ENCODE assay signal across 22 cellular contexts in the genomic region with DNA sequence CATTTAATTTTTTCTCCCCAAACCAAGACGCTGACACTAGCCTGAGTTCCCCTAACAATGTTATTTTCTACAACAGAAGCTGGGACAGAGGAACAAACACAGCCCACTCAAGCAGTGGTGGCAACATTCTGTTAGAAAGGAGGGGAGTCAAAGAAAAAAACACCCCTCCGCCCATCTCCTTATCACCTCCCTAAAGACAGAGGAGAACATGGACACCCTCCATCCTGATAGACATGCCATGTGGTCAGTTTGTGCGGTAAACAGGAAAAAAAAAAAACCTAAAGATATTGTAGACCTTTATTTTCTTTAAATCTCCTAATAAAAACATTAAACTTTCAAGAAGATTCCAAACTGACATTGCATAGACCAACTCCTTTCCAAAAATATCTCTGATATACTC. TPM values are rescaled to one million over a fixed set of nuclear protein-coding genes. Genes with fewer than 3 reads are reported as not detected.
A peak's percentile ranks its signal among the peaks of the same experiment; 100 is the strongest.
DNase-seq lines count a peak whose midpoint lies in the region; TF ChIP-seq lines count a peak whose summit lies in the region.
"Had no signal": no experiment of that assay in that cellular context is flagged by ENCODE, and none has a peak within 500 bp of the region (broad histone marks: within the 10 kb centered on the region; RNA-seq: fewer than 3 reads in every experiment).

No MANE protein-coding gene starts in this region.

- H3K27ac Mint-ChIP-seq in activated naive CD4-positive, alpha-beta T cell treated with anti-CD3 and anti-CD28 coated beads, Interleukin-2, amount 50 U/mL, for 24 hours, result peak overlapping the region; percentile 91

- WGBS in thyroid gland, 2 donors, result 74 to 78% methylated on average over 3 of the region's 3 CpGs
- WGBS in ovary, 3 donors, result 48 to 64% (median 62%) methylated on average over 3 of the region's 3 CpGs

- no peak for TF ChIP-seq EP300 in ovary (IDR thresholded peaks at IDR 0.05)

- no peak overlapping the region for H3K4me3 Mint-ChIP-seq in activated naive CD4-positive, alpha-beta T cell treated with anti-CD3 and anti-CD28 coated beads, Interleukin-2, amount 50 U/mL, for 24 hours

- no peak for DNase-seq in activated naive CD4-positive, alpha-beta T cell (lab: John Stamatoyannopoulos, UW)
- DNase-seq in SK-N-MC (ENCODE audit: low read depth, low spot score) (no peak), dorsolateral prefrontal cortex (no peak), thyroid gland (no peak), ovary (no peak), brain microvascular endothelial cell (no peak), substantia nigra (lab: John Stamatoyannopoulos, UW) (no peak)
- DNase-seq: ACHN; activated CD4-positive, alpha-beta T cell treated with anti-CD3 and anti-CD28 coated beads, Interleukin-2, amount 50 U/mL, for 4 hours; activated naive CD4-positive, alpha-beta T cell treated with Interleukin-2 at 50 U/mL for 16 hours; cerebellar nuclear complex; head of caudate nucleus; NCI-H1436 treated with DMSO at 0.1 percent for 48 hours; NCI-H526 treated with DMSO at 0.1 percent for 48 hours; RPMI8226; stimulated activated CD4-positive, alpha-beta T cell treated with anti-CD3 and anti-CD28 coated beads, Interleukin-1b, Interleukin-23, amount 100 ng/mL, for 48 hours had no signal

- H3K27ac ChIP-seq in SK-N-MC, result 0 out of 2 replicates have a peak overlapping the region, but pooled peaks have one; percentile 11
- H3K27ac ChIP-seq in dorsolateral prefrontal cortex, result peak overlapping the region in 47 of 59 donors; percentile 3 to 99 (median 78)
- H3K27ac ChIP-seq in thyroid gland, result peak overlapping the region; percentile 81 to 94 (median 91)
- H3K27ac ChIP-seq in ovary, result no peak overlapping the region
- H3K27ac ChIP-seq in brain microvascular endothelial cell, result no peak overlapping the region
- H3K27ac ChIP-seq in substantia nigra (ENCODE audit: low read depth, low read length, poor library complexity, severe bottlenecking), result no peak overlapping the region
- H3K27ac ChIP-seq: BLaER1, epithelial cell of prostate, KMS-11, skin epidermis had no signal

- H3K4me1 ChIP-seq in thyroid gland (peaks cover 53 to 54% of the 10 kb centered on the region in 2 donors), ovary (ENCODE audit: insufficient read depth) (peaks cover 18% of the 10 kb centered on the region)

- intact Hi-C loops in dorsolateral prefrontal cortex (cut with DNase I) (loop anchor here in 1 of 2 donors (5.0 to 10.0 kb wide), 2 partner anchors 42 to 154 kb away; a partner anchor contains a TSS), thyroid gland (cut with DNase I) (no loop called here), ovary (cut with DNase I) (loop anchor here in 3 of 4 donors (5.0 kb wide), 4 partner anchors 37 to 177 kb away; no protein-coding TSS in a partner anchor)

- peaks cover 9% of the 10 kb centered on the region for H3K36me3 Mint-ChIP-seq in activated naive CD4-positive, alpha-beta T cell treated with anti-CD3 and anti-CD28 coated beads, Interleukin-2, amount 50 U/mL, for 24 hours

- no peaks in the 10 kb centered on the region for H3K9me3 Mint-ChIP-seq in activated naive CD4-positive, alpha-beta T cell treated with anti-CD3 and anti-CD28 coated beads, Interleukin-2, amount 50 U/mL, for 24 hours

- peaks cover 44% of the 10 kb centered on the region for H3K4me1 Mint-ChIP-seq in activated naive CD4-positive, alpha-beta T cell treated with anti-CD3 and anti-CD28 coated beads, Interleukin-2, amount 50 U/mL, for 24 hours

- H3K9ac ChIP-seq in SK-N-MC (ENCODE audit: insufficient read length), result no peak overlapping the region
- H3K9ac ChIP-seq: BLaER1, KMS-11 had no signal

- in situ Hi-C loops in brain microvascular endothelial cell (cut with HindIII; ENCODE audit: low pct_ligation_motif_present, low sequenced_read_pairs), result no loop called here

- no peaks in the 10 kb centered on the region for H3K27me3 ChIP-seq in dorsolateral prefrontal cortex
- no peaks in the 10 kb centered on the region for H3K27me3 ChIP-seq in thyroid gland
- no peaks in the 10 kb centered on the region for H3K27me3 ChIP-seq in ovary
- no peaks in the 10 kb centered on the region for H3K27me3 ChIP-seq in brain microvascular endothelial cell (replicated peaks)
- H3K27me3 ChIP-seq: BLaER1 had no signal

- no peaks in the 10 kb centered on the region for H3K9me3 ChIP-seq in SK-N-MC (ENCODE audit: low read depth, low read length)
- H3K9me3 ChIP-seq in thyroid gland, result no peaks in the 10 kb centered on the region
- H3K9me3 ChIP-seq in ovary, result no peaks in the 10 kb centered on the region
- H3K9me3 ChIP-seq: BLaER1, HAP-1 had no signal

- no peaks in the 10 kb centered on the region for H3K27me3 Mint-ChIP-seq in activated naive CD4-positive, alpha-beta T cell treated with anti-CD3 and anti-CD28 coated beads, Interleukin-2, amount 50 U/mL, for 24 hours

- TF ChIP-seq CTCF in dorsolateral prefrontal cortex (IDR thresholded peaks at IDR 0.05 in 54 of 56, conservative IDR thresholded peaks at IDR 0.05 in 2 of 56; ENCODE audit: low read depth in 1 of 56, partially characterized antibody in 56 of 56) (no peak), thyroid gland (IDR thresholded peaks at IDR 0.05) (no peak), ovary (IDR thresholded peaks at IDR 0.05) (no peak), brain microvascular endothelial cell (IDR thresholded peaks at IDR 0.05; ENCODE audit: low read depth, low read length, missing control alignments) (no peak)

- H3K36me3 ChIP-seq in SK-N-MC (ENCODE audit: insufficient read depth, low read length) (peaks cover 18% of the 10 kb centered on the region; the same call in 1 of the 2 replicates), thyroid gland (peaks cover 12 to 15% of the 10 kb centered on the region in 2 donors), ovary (no peaks in the 10 kb centered on the region), brain microvascular endothelial cell (replicated peaks) (peaks cover 3% of the 10 kb centered on the region)

- TF ChIP-seq POLR2A in thyroid gland (IDR thresholded peaks at IDR 0.05) (no peak), ovary (IDR thresholded peaks at IDR 0.05) (no peak)

- no peak overlapping the region for H3K4me3 ChIP-seq in SK-N-MC
- no peak overlapping the region for H3K4me3 ChIP-seq in dorsolateral prefrontal cortex
- no peak overlapping the region for H3K4me3 ChIP-seq in thyroid gland (replicated peaks in 1 of 3)
- no peak overlapping the region for H3K4me3 ChIP-seq in ovary
- H3K4me3 ChIP-seq in brain microvascular endothelial cell (ENCODE audit: low read depth, low read length), result no peak overlapping the region
- H3K4me3 ChIP-seq: BLaER1, HAP-1, skin epidermis had no signal

RNA-seq across cellular contexts. Expression of a gene that starts 2.9 kb away (rescaled TPM):
- total RNA-seq in dorsolateral prefrontal cortex (10 to 100 TPM; 23.7 to 41.9 (median 31.9) TPM), thyroid gland (10 to 100 TPM; 17.3 to 43.3 (median 35.5) TPM), ovary (10 to 100 TPM; 10.6 to 37.1 (median 27.8) TPM)
- polyA plus RNA-seq in ovary, result 10 to 100 TPM; 22.7 to 27.2 TPM

RNA-seq across cellular contexts. Expression of a gene that starts 10.0 kb away (rescaled TPM):
- 10 to 100 TPM in 5 of 120 experiments, 1 to 10 TPM in 115; 1.2 to 13.2 (median 5.0) TPM for total RNA-seq in dorsolateral prefrontal cortex
- total RNA-seq in thyroid gland, result 1 to 10 TPM in 3 of 4 donors, not detected in 1; 1.0 to 5.2 (median 1.6) TPM
- total RNA-seq in ovary, result 1 to 10 TPM in 6 of 7 donors, under 1 TPM in 1; 0.48 to 4.0 (median 2.0) TPM
- under 1 TPM; 0.10 to 0.35 TPM for polyA plus RNA-seq in ovary

RNA-seq across cellular contexts. Expression of a gene that starts 23.8 kb away (rescaled TPM):
- total RNA-seq in dorsolateral prefrontal cortex (10 to 100 TPM; 13.2 to 58.0 (median 23.6) TPM), thyroid gland (10 to 100 TPM in 3 of 4 donors, 1 to 10 TPM in 1; 8.9 to 27.4 (median 19.1) TPM), ovary (10 to 100 TPM; 29.5 to 58.4 (median 46.4) TPM)
- 10 to 100 TPM in 1 of 2 donors, 1 to 10 TPM in 1; 2.2 to 34.0 TPM for polyA plus RNA-seq in ovary

RNA-seq across cellular contexts. Expression of a gene that starts 40.2 kb away (rescaled TPM):
- total RNA-seq in dorsolateral prefrontal cortex, result 100 to 1,000 TPM in 117 of 120 experiments, 10 to 100 TPM in 3; 73.1 to 300 (median 141) TPM
- 10 to 100 TPM; 18.3 to 34.7 (median 24.9) TPM for total RNA-seq in thyroid gland
- total RNA-seq in ovary, result 100 to 1,000 TPM in 2 of 7 donors, 10 to 100 TPM in 4, 1 to 10 TPM in 1; 8.6 to 104 (median 76.0) TPM
- polyA plus RNA-seq in ovary, result 10 to 100 TPM; 17.9 to 20.8 TPM

RNA-seq across cellular contexts. Expression of a gene that starts 41.2 kb away (rescaled TPM):
- total RNA-seq in dorsolateral prefrontal cortex (100 to 1,000 TPM in 113 of 120 experiments, 10 to 100 TPM in 7; 52.7 to 225 (median 137) TPM), thyroid gland (100 to 1,000 TPM in 1 of 4 donors, 10 to 100 TPM in 3; 39.2 to 124 (median 50.8) TPM), ovary (100 to 1,000 TPM in 5 of 7 donors, 10 to 100 TPM in 2; 58.5 to 141 (median 111) TPM)
- 100 to 1,000 TPM in 1 of 2 donors, 10 to 100 TPM in 1; 52.5 to 145 TPM for polyA plus RNA-seq in ovary

Comparison
In these comparisons a context has a peak if more than half of its experiments do, and no peak if none do; other contexts are left out.
1. H3K27ac ChIP-seq: peak in SK-N-MC (single experiment), dorsolateral prefrontal cortex (47 of 59) and thyroid gland (3 of 3); none in ovary (0 of 2), brain microvascular endothelial cell (single experiment) and substantia nigra (single experiment).